Comparison of ENCODE assay signal across 25 cellular contexts in the genomic region with DNA sequence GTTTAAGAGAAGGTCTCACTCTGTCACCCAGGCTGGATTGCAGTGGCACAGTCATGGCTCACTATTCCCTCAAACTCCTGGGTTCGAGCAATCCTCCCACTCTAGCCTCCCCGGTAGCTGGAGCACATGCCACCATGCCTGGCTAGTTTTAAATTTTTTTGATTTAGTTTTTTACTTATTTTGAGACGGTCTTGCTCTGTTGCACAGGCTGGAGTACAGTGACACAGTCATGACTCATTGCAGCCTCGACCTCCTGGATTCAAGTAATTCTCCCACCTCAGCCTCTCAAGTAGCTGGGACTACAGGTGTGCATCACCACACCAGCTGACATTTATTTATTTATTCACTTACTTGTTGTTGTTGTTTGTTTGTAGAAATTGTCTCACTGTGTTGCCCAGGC. TPM values are rescaled to one million over a fixed set of nuclear protein-coding genes. Genes with fewer than 3 reads are reported as not detected.
DNase-seq lines count a peak whose midpoint lies in the region; ATAC-seq, FAIRE-seq and TF ChIP-seq lines count a peak whose summit lies in the region.
"Had no signal": no experiment of that assay in that cellular context is flagged by ENCODE, and none has a peak within 500 bp of the region (broad histone marks: within the 10 kb centered on the region; RNA-seq: fewer than 3 reads in every experiment).

No MANE protein-coding gene starts in this region.

- H3K4me3 Mint-ChIP-seq in WTC11: no peak overlapping the region
- H3K4me3 Mint-ChIP-seq in natural killer cell: no peak overlapping the region
- H3K4me3 Mint-ChIP-seq: CD4-positive, alpha-beta T cell had no signal

- POLR2A ChIA-PET in WTC11 (lab: Charles Lee): no interaction called here

- H3K9me3 Mint-ChIP-seq in WTC11: no peaks in the 10 kb centered on the region
- H3K9me3 Mint-ChIP-seq in natural killer cell: no peaks in the 10 kb centered on the region
- H3K9me3 Mint-ChIP-seq: CD4-positive, alpha-beta T cell had no signal

- ATAC-seq in GM21423 (IDR thresholded peaks at IDR 0.05; ENCODE audit: unreplicated experiment): no peak
- ATAC-seq in WTC11: no peak
- no peak for ATAC-seq in natural killer cell
- ATAC-seq: A549, HCT116 had no signal

- CTCF ChIA-PET in WTC11 (lab: Charles Lee): no interaction called here

- no peaks in the 10 kb centered on the region for H3K27me3 Mint-ChIP-seq in WTC11 (ENCODE audit: low read depth)
- no peaks in the 10 kb centered on the region for H3K27me3 Mint-ChIP-seq in natural killer cell (ENCODE audit: low read depth in 2 of 2)
- H3K27me3 Mint-ChIP-seq: CD4-positive, alpha-beta T cell had no signal

- TF ChIP-seq CTCF in bronchial epithelial cell (IDR thresholded peaks at IDR 0.05; ENCODE audit: insufficient read depth, low read length, severe bottlenecking) (no peak), WTC11 (IDR thresholded peaks at IDR 0.05) (no peak), natural killer cell (IDR thresholded peaks at IDR 0.05) (no peak)

- H3K27ac Mint-ChIP-seq in WTC11: no peak overlapping the region
- no peak overlapping the region for H3K27ac Mint-ChIP-seq in natural killer cell
- H3K27ac Mint-ChIP-seq: CD4-positive, alpha-beta T cell had no signal

- H3K4me1 Mint-ChIP-seq in WTC11 (peaks cover 8% of the 10 kb centered on the region), natural killer cell (no peaks in the 10 kb centered on the region)

- intact Hi-C loops in natural killer cell (cut with micrococcal nuclease): no loop called here

- no peaks in the 10 kb centered on the region for H3K27me3 ChIP-seq in bronchial epithelial cell (ENCODE audit: control insufficient read depth, insufficient read depth, low read length)
- H3K27me3 ChIP-seq: BLaER1 had no signal

- no peak for FAIRE-seq in bronchial epithelial cell (lab: Jason Lieb, UNC)
- FAIRE-seq: A549, GM12892 had no signal

- H3K36me3 Mint-ChIP-seq in WTC11 (0 out of 2 replicates have a peak, but pooled peaks cover 4% of the 10 kb centered on the region), natural killer cell (no peaks in the 10 kb centered on the region)

- no peak overlapping the region for H3K4me3 ChIP-seq in bronchial epithelial cell (ENCODE audit: low read depth, low read length)
- H3K4me3 ChIP-seq: A549, BLaER1, SK-N-MC had no signal

- no peaks in the 10 kb centered on the region for H3K36me3 ChIP-seq in bronchial epithelial cell (ENCODE audit: control insufficient read depth, insufficient read depth, low read length)

- peak; percentile 40 for DNase-seq in ELR (ENCODE audit: low read depth)
- peak; percentile 5 for DNase-seq in LHCN-M2 (ENCODE audit: low read depth)
- peak; percentile 31 for DNase-seq in bronchial epithelial cell (ENCODE audit: low read depth)
- peak; percentile 4 for DNase-seq in left kidney (ENCODE audit: low read depth, low spot score)
- no peak for DNase-seq in WTC11 (ENCODE audit: low spot score)
- DNase-seq in natural killer cell: no peak
- DNase-seq in GM19240 (ENCODE audit: insufficient read length, low spot score): no peak
- DNase-seq: Caco-2; CD4-positive, alpha-beta T cell; DND-41; GOT3; KBM-7; NCI-H1105 treated with DMSO at 0.1 percent for 48 hours; NCI-H1694; NCI-H2081 treated with DMSO at 0.1 percent for 48 hours; NCI-H2171 treated with DMSO at 0.1 percent for 48 hours; NCI-H526; Right ventricle myocardium superior; SW 1271 had no signal

TF ChIP-seq in WTC11, 78 proteins besides CTCF, POLR2A, EP300 and RAD21:
- no peak for TF ChIP-seq HMGA2 (CRISPR knock-in tag; IDR thresholded peaks at IDR 0.05)
- no peak for TF ChIP-seq ZNF671 (CRISPR knock-in tag; IDR thresholded peaks at IDR 0.05)
- TF ChIP-seq PRRX2 (CRISPR knock-in tag; IDR thresholded peaks at IDR 0.05): no peak
- no peak for TF ChIP-seq SMAD3 (CRISPR knock-in tag; IDR thresholded peaks at IDR 0.05; ENCODE audit: borderline replicate concordance)

RNA-seq across cellular contexts. Expression of gene DIP2B, which starts 22.2 kb away (rescaled TPM):
- total RNA-seq in LHCN-M2 (2014; rRNA removed) (15.1 and 19.0 TPM in 2 replicates), bronchial epithelial cell (21.1 and 25.5 TPM in 2 replicates), WTC11 (2021) (20.6 to 26.1 TPM (median 22.0 TPM) in 3 replicates), natural killer cell (10 to 100 TPM; 17.2 to 23.2 (median 22.2) TPM)
- polyA plus RNA-seq in LHCN-M2 (2012): 4.1 TPM

Comparison
In these comparisons a context has a peak if more than half of its experiments do, and no peak if none do; other contexts are left out.
1. DNase-seq: peak in ELR (single experiment), LHCN-M2 (single experiment), bronchial epithelial cell (single experiment) and left kidney (single experiment); none in WTC11 (single experiment), natural killer cell (single experiment) and GM19240 (single experiment).